ENCODE assay signal across 23 cellular contexts in the genomic region with DNA sequence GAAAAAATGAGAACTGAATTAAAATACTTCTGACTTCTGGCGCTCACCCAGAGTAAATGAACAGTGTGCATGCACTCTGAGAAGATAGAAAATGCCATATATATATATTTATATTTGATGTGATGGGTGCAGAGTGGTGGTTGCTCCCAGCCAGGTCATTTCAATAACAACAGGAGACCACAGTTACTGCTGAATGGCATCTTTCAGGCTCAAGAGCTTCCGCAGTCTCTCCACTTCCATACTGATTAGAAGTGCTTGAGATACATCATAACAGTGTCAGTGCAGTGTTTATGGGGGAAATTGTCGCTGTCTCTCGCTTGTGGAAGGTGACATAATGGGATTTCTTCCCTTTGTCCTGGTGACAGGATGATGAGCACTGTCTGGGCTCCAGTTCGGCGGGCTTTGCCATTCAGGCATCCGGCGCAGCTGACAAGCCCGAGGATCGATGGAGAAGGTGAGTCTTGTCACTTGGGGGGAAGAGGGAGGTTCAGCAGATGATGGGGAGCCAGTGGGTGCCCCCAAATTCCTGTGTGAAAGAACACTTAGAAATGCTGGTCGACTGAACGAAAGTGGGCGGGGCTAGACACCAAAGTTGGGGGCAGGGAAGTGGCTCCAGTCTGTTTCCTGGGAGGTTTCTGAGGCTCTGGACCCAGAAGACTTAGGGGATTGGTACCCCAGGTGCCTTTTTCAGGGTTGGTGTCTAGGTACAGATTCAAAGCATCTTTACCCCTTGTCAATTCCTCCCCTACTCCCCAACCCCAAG.
"Had no signal": no experiment of that assay in that cellular context is flagged by ENCODE, and none has a peak within 500 bp of the region (broad histone marks: within the 10 kb centered on the region; RNA-seq: fewer than 3 reads in every experiment).

No MANE protein-coding gene starts in this region.

- H3K27me3 ChIP-seq: body of pancreas, right atrium auricular region, tibial nerve had no signal

- H3K4me1 ChIP-seq: body of pancreas, lower lobe of right lung, right atrium auricular region had no signal

- H3K4me2 ChIP-seq: hepatocyte had no signal

- H3K79me2 ChIP-seq: hepatocyte had no signal

- H3K27ac ChIP-seq: body of pancreas, epithelial cell of prostate, hepatocyte, lower lobe of right lung, right atrium auricular region, tibial nerve had no signal

- H3K9me3 ChIP-seq: body of pancreas, lower lobe of right lung, right atrium auricular region, tibial nerve had no signal

- H3K36me3 ChIP-seq: lower lobe of right lung, right atrium auricular region, tibial nerve had no signal

- H3K4me3 ChIP-seq: body of pancreas, hepatocyte, lower lobe of right lung, right atrium auricular region, tibial nerve had no signal

- H2AFZ ChIP-seq: hepatocyte had no signal

- DNase-seq: activated CD4-positive, alpha-beta memory T cell treated with anti-CD3 and anti-CD28 coated beads, Interleukin-2, amount 10 ng/mL, durations not matched to agents 7 days and 5 days; activated CD4-positive, alpha-beta T cell treated with anti-CD3 and anti-CD28 coated beads for 36 hours; activated CD8-positive, alpha-beta memory T cell treated with anti-CD3 and anti-CD28 coated beads, Interleukin-2, amount 10 ng/mL, durations not matched to agents 7 days and 5 days; activated naive CD4-positive, alpha-beta T cell; activated naive CD8-positive, alpha-beta T cell treated with anti-CD3 and anti-CD28 coated beads for 36 hours; activated T-cell treated with anti-CD3 and anti-CD28 coated beads, Interleukin-2, amount 50 U/mL, for 1 hour; amniotic stem cell; body of pancreas; endodermal cell; foreskin fibroblast; islet precursor cell; lower lobe of right lung; stimulated activated CD4-positive, alpha-beta T cell treated with anti-CD3 and anti-CD28 coated beads, Interleukin-12 subunit alpha, Interleukin-12 subunit beta, amount 100 ng/mL, for 4 hours; stimulated activated CD4-positive, alpha-beta T cell treated with anti-CD3 and anti-CD28 coated beads, Interleukin-1b, Interleukin-23, amount 100 ng/mL, for 48 hours; stimulated activated CD8-positive, alpha-beta memory T cell treated with anti-CD3 and anti-CD28 coated beads, Interleukin-4, amount 100 ng/mL, for 48 hours; stimulated activated naive CD4-positive, alpha-beta T cell had no signal

- FAIRE-seq: colon, urothelium cell line had no signal

- ATAC-seq: activated CD4-positive, alpha-beta T cell treated with anti-CD3 and anti-CD28 coated beads for 36 hours; activated CD8-positive, alpha-beta memory T cell treated with anti-CD3 and anti-CD28 coated beads, Interleukin-2, amount 10 ng/mL, durations not matched to agents 7 days and 5 days; activated T-helper 17 cell treated with anti-CD3 and anti-CD28 coated beads, Interleukin-2, amount 50 U/mL, for 72 hours; body of pancreas; lower lobe of right lung had no signal
